10 cellular contexts compared by ENCODE assay signal in the genomic region with DNA sequence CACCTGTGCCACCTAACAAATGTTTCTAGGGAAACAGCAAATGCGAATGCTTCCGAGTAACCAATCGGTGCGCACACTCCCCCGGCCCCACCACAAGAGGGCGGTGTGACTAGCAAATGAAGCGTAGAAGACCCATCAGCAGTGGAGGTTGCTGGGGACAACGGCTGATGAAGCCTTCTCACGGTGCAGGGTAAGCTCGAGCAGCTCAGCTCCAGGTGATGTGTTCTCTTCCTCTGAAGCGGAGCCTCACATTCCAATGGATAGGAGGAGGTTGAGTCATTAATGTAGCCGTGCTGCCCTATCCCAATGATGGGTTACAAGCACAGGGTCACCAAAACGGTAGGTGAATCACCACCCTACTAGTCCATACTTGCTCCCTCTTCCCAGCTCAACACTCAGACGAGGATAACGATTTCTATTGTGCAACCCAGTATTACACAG.
A peak's percentile ranks its signal among the peaks of the same experiment; 100 is the strongest.
DNase-seq lines count a peak whose midpoint lies in the region; ATAC-seq and TF ChIP-seq lines count a peak whose summit lies in the region.
"Had no signal": no experiment of that assay in that cellular context is flagged by ENCODE, and none has a peak within 500 bp of the region (broad histone marks: within the 10 kb centered on the region; RNA-seq: fewer than 3 reads in every experiment).

No MANE protein-coding gene starts in this region.

- H3K27me3 Mint-ChIP-seq in MCF 10A (ENCODE audit: insufficient read depth, unreplicated experiment), result no peaks in the 10 kb centered on the region
- H3K27me3 Mint-ChIP-seq in stimulated activated naive CD8-positive, alpha-beta T cell treated with anti-CD3 and anti-CD28 coated beads, Interleukin-15, amount 100 ng/mL, for 72 hours, result peaks cover 50% of the 10 kb centered on the region

- H3K4me3 Mint-ChIP-seq in MCF 10A (ENCODE audit: unreplicated experiment), result peak overlapping the region; percentile 11
- H3K4me3 Mint-ChIP-seq in stimulated activated naive CD8-positive, alpha-beta T cell treated with anti-CD3 and anti-CD28 coated beads, Interleukin-15, amount 100 ng/mL, for 72 hours, result no peak overlapping the region
- H3K4me3 Mint-ChIP-seq: IgD-negative memory B cell, memory B cell had no signal

- peak; percentile 78 for ATAC-seq in stimulated activated naive CD8-positive, alpha-beta T cell treated with anti-CD3 and anti-CD28 coated beads, Interleukin-15, amount 100 ng/mL, for 72 hours
- ATAC-seq in HG02678 (IDR thresholded peaks at IDR 0.05; ENCODE audit: unreplicated experiment), result no peak
- ATAC-seq in GM19397 (IDR thresholded peaks at IDR 0.05; ENCODE audit: unreplicated experiment), result no peak

- peak overlapping the region; percentile 40 for H3K27ac Mint-ChIP-seq in MCF 10A (ENCODE audit: low read depth, unreplicated experiment)
- H3K27ac Mint-ChIP-seq in stimulated activated naive CD8-positive, alpha-beta T cell treated with anti-CD3 and anti-CD28 coated beads, Interleukin-15, amount 100 ng/mL, for 72 hours, result no peak overlapping the region
- H3K27ac Mint-ChIP-seq: IgD-negative memory B cell, memory B cell had no signal

- H3K27me3 ChIP-seq in SJCRH30, result peaks cover 3% of the 10 kb centered on the region; the same call in 1 of the 2 replicates
- H3K27me3 ChIP-seq in liver (ENCODE audit: control insufficient read depth in 4 of 4, insufficient read depth in 4 of 4, low read length in 3 of 4), result no peaks in the 10 kb centered on the region

- no peak overlapping the region for H3K9ac ChIP-seq in liver (ENCODE audit: low read depth in 1 of 2, low read length in 2 of 2)

- CTCF ChIA-PET in MCF 10A (lab: Yijun Ruan, JAX), result interaction anchor here (0.6 to 4.3 kb wide), 17 partner anchors 9 to 410 kb away, joined by 3 to 39 read pairs (median 3); no protein-coding TSS in a partner anchor

- H3K27ac ChIP-seq in SJCRH30 (no peak overlapping the region), liver (ENCODE audit: low read depth in 1 of 2, low read length in 2 of 2) (no peak overlapping the region)

- TF ChIP-seq CTCF in MCF 10A (IDR thresholded peaks at IDR 0.05; ENCODE audit: unreplicated experiment), result peak; percentile 83
- TF ChIP-seq CTCF in liver (IDR thresholded peaks at IDR 0.05; ENCODE audit: low read depth, low read length, missing input control), result peak; percentile 51

- peak; percentile 56 for DNase-seq in COLO829 (ENCODE audit: low spot score)
- peak; percentile 34 for DNase-seq in HT1080 (ENCODE audit: low read depth)
- DNase-seq in SJCRH30, result peak; percentile 60 to 81
- peak; percentile 98 for DNase-seq in MCF 10A (ENCODE audit: unreplicated experiment)
- peak; percentile 50 for DNase-seq in stimulated activated naive CD8-positive, alpha-beta T cell treated with anti-CD3 and anti-CD28 coated beads, Interleukin-15, amount 100 ng/mL, for 72 hours

- peak; percentile 42 to 69 for TF ChIP-seq RAD21 in liver (IDR thresholded peaks at IDR 0.05)

- intact Hi-C loops in MCF 10A (cut with micrococcal nuclease), result loop anchor here (1.0 to 10.0 kb wide), 6 partner anchors 65 to 386 kb away; a partner anchor contains a TSS

- H3K9me3 ChIP-seq in SJCRH30 (replicated peaks) (no peaks in the 10 kb centered on the region), liver (ENCODE audit: control insufficient read depth in 4 of 4, low read length in 3 of 4) (no peaks in the 10 kb centered on the region)

- H3K4me3 ChIP-seq in SJCRH30, result no peak overlapping the region
- no peak overlapping the region for H3K4me3 ChIP-seq in liver (ENCODE audit: low read depth in 1 of 3, low read length in 3 of 3)

- 32% methylated on average over 15 of the region's 15 CpGs for WGBS in liver

- H3K4me1 ChIP-seq in SJCRH30 (no peaks in the 10 kb centered on the region), liver (ENCODE audit: control insufficient read depth in 4 of 4, insufficient read depth in 4 of 4, low read length in 3 of 4) (no peaks in the 10 kb centered on the region)

- no TSS peak for BruUV-seq in MCF 10A (replicated peaks; lab: Mats Ljungman, UMichigan)

- no peaks in the 10 kb centered on the region for H3K9me3 Mint-ChIP-seq in MCF 10A (ENCODE audit: unreplicated experiment)
- H3K9me3 Mint-ChIP-seq in stimulated activated naive CD8-positive, alpha-beta T cell treated with anti-CD3 and anti-CD28 coated beads, Interleukin-15, amount 100 ng/mL, for 72 hours, result peaks cover 4 to 7% of the 10 kb centered on the region in 2 donors

- no peaks in the 10 kb centered on the region for H3K36me3 Mint-ChIP-seq in MCF 10A (ENCODE audit: insufficient read depth, unreplicated experiment)

- H3K36me3 ChIP-seq in SJCRH30 (no peaks in the 10 kb centered on the region), liver (ENCODE audit: control insufficient read depth in 4 of 4, insufficient read depth in 3 of 4, low read depth in 1 of 4, low read length in 3 of 4) (no peaks in the 10 kb centered on the region)

- POLR2A ChIA-PET in MCF 10A (lab: Yijun Ruan, JAX), result interaction anchor here (0.6 to 3.8 kb wide), 14 partner anchors 8 to 725 kb away, joined by 3 to 36 read pairs (median 4); a partner anchor contains a TSS

- peaks cover 13% of the 10 kb centered on the region for H3K4me1 Mint-ChIP-seq in MCF 10A (ENCODE audit: insufficient read depth, unreplicated experiment)
- peaks cover 6% of the 10 kb centered on the region for H3K4me1 Mint-ChIP-seq in stimulated activated naive CD8-positive, alpha-beta T cell treated with anti-CD3 and anti-CD28 coated beads, Interleukin-15, amount 100 ng/mL, for 72 hours
- H3K4me1 Mint-ChIP-seq: IgD-negative memory B cell, memory B cell had no signal

TF ChIP-seq in liver, 16 proteins besides CTCF, POLR2A, EP300 and RAD21:
- TF ChIP-seq YY1 (IDR thresholded peaks at IDR 0.05), result no peak
- no peak for TF ChIP-seq JUND (IDR thresholded peaks at IDR 0.05)
- TF ChIP-seq, protein P1, sequence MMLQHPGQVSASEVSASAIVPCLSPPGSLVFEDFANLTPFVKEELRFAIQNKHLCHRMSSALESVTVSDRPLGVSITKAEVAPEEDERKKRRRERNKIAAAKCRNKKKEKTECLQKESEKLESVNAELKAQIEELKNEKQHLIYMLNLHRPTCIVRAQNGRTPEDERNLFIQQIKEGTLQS (IDR thresholded peaks at IDR 0.05), result no peak
- TF ChIP-seq SP1 (IDR thresholded peaks at IDR 0.05), result no peak
- no peak for TF ChIP-seq NR2F2 (IDR thresholded peaks at IDR 0.05)
- TF ChIP-seq, protein P2, sequence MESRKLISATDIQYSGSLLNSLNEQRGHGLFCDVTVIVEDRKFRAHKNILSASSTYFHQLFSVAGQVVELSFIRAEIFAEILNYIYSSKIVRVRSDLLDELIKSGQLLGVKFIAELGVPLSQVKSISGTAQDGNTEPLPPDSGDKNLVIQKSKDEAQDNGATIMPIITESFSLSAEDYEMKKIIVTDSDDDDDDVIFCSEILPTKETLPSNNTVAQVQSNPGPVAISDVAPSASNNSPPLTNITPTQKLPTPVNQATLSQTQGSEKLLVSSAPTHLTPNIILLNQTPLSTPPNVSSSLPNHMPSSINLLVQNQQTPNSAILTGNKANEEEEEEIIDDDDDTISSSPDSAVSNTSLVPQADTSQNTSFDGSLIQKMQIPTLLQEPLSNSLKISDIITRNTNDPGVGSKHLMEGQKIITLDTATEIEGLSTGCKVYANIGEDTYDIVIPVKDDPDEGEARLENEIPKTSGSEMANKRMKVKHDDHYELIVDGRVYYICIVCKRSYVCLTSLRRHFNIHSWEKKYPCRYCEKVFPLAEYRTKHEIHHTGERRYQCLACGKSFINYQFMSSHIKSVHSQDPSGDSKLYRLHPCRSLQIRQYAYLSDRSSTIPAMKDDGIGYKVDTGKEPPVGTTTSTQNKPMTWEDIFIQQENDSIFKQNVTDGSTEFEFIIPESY (IDR thresholded peaks at IDR 0.05), result no peak
- TF ChIP-seq EGR1 (IDR thresholded peaks at IDR 0.05; ENCODE audit: low read depth in 2 of 2), result no peak
- no peak for TF ChIP-seq TAF1 (conservative IDR thresholded peaks at IDR 0.05)
- TF ChIP-seq GABPA (IDR thresholded peaks at IDR 0.05 in 1 of 2, conservative IDR thresholded peaks at IDR 0.05 in 1 of 2), result no peak

Comparison
In these comparisons a context has a peak if more than half of its experiments do, and no peak if none do; other contexts are left out.
1. DNase-seq: peak in every context shown above with its lines; median percentile 98 in MCF 10A; 70 in SJCRH30; 56 in COLO829; 50 in stimulated activated naive CD8-positive, alpha-beta T cell treated with anti-CD3 and anti-CD28 coated beads, Interleukin-15, amount 100 ng/mL, for 72 hours; 34 in HT1080.